Comparison of ENCODE assay signal across 8 cellular contexts in genomic region chr17:40314557-40314953, GRCh38. TPM values are rescaled to one million over a fixed set of nuclear protein-coding genes. Genes with fewer than 3 reads are reported as not detected.
DNase-seq lines count a peak whose midpoint lies in the region; ATAC-seq and TF ChIP-seq lines count a peak whose summit lies in the region.

No MANE protein-coding gene starts in this region.

- no peaks in the 10 kb centered on the region for H3K9me3 Mint-ChIP-seq in activated naive CD4-positive, alpha-beta T cell treated with anti-CD3 and anti-CD28 coated beads, Interleukin-2, amount 50 U/mL, for 24 hours

- H3K4me1 Mint-ChIP-seq in activated naive CD4-positive, alpha-beta T cell treated with anti-CD3 and anti-CD28 coated beads, Interleukin-2, amount 50 U/mL, for 24 hours, result peaks cover 57% of the 10 kb centered on the region

- no peaks in the 10 kb centered on the region for H3K27me3 ChIP-seq in heart left ventricle

- no peaks in the 10 kb centered on the region for H3K27me3 Mint-ChIP-seq in activated naive CD4-positive, alpha-beta T cell treated with anti-CD3 and anti-CD28 coated beads, Interleukin-2, amount 50 U/mL, for 24 hours

- ATAC-seq in heart left ventricle (peak in 3 of 4 donors; percentile 9 to 26 (median 17)), GM21529 (IDR thresholded peaks at IDR 0.05; ENCODE audit: unreplicated experiment) (no peak), GM21423 (IDR thresholded peaks at IDR 0.05; ENCODE audit: unreplicated experiment) (no peak)

- no peak for TF ChIP-seq POLR2A in heart left ventricle (IDR thresholded peaks at IDR 0.05)

- 29 to 36% (median 34%) methylated on average over 2 to 3 of the region's 3 CpGs; no CpG with 5 or more reads in 1 of the 4 donors for WGBS in heart left ventricle, 4 donors

- intact Hi-C loops in heart left ventricle (cut with DNase I), result loop anchor here in 1 of 10 donors (10.0 kb wide), 1 partner anchor 650 kb away; the partner anchor contains the start of genes PNMT and TCAP

- no peaks in the 10 kb centered on the region for H3K36me3 Mint-ChIP-seq in activated naive CD4-positive, alpha-beta T cell treated with anti-CD3 and anti-CD28 coated beads, Interleukin-2, amount 50 U/mL, for 24 hours

- H3K4me1 ChIP-seq in heart left ventricle, result peaks cover 27 to 96% (median 84%) of the 10 kb centered on the region in 12 donors

- DNase-seq in AG08396 (ENCODE audit: low spot score) (peak; percentile 82), SW 1271 (lab: John Stamatoyannopoulos, UW) (peak; percentile 88 to 92), heart left ventricle (peak; percentile 85 to 95 (median 91))
- DNase-seq in Jurkat, Clone E6-1 (ENCODE audit: low read depth, low spot score), result peak; percentile 63
- peak; percentile 69 to 81 (median 80) for DNase-seq in stimulated activated CD4-positive, alpha-beta T cell treated with anti-CD3 and anti-CD28 coated beads, Interleukin-12 subunit alpha, Interleukin-12 subunit beta, amount 100 ng/mL, for 48 hours (ENCODE audit: low read depth in 2 of 3, low spot score in 1 of 3)

- H3K27ac ChIP-seq in heart left ventricle, result peak overlapping the region in 11 of 12 donors; percentile 40 to 99 (median 91)

- peak overlapping the region; percentile 25 for H3K27ac Mint-ChIP-seq in activated naive CD4-positive, alpha-beta T cell treated with anti-CD3 and anti-CD28 coated beads, Interleukin-2, amount 50 U/mL, for 24 hours

- no peak overlapping the region for H3K4me3 ChIP-seq in Jurkat, Clone E6-1 (ENCODE audit: low read length)
- H3K4me3 ChIP-seq in heart left ventricle, result no peak overlapping the region

- no peaks in the 10 kb centered on the region for H3K9me3 ChIP-seq in heart left ventricle

- no peaks in the 10 kb centered on the region for H3K36me3 ChIP-seq in heart left ventricle

- H3K4me3 Mint-ChIP-seq in activated naive CD4-positive, alpha-beta T cell treated with anti-CD3 and anti-CD28 coated beads, Interleukin-2, amount 50 U/mL, for 24 hours, result peak overlapping the region; percentile 6

- no peak for TF ChIP-seq CTCF in heart left ventricle (IDR thresholded peaks at IDR 0.05)

RNA-seq across cellular contexts. Expression of gene RARA, which starts 5.6 kb away (rescaled TPM):
- 11.8 TPM for polyA plus RNA-seq in Jurkat, Clone E6-1 (2012; ENCODE audit: insufficient read depth, insufficient read length)
- total RNA-seq in heart left ventricle, result 10 to 100 TPM; 14.1 to 41.4 (median 19.4) TPM
- polyA plus RNA-seq in heart left ventricle, result 10 to 100 TPM; 15.5 to 22.0 TPM

RNA-seq across cellular contexts. Expression of gene CDC6, which starts 26.9 kb away (rescaled TPM):
- polyA plus RNA-seq in Jurkat, Clone E6-1 (2012; ENCODE audit: insufficient read depth, insufficient read length), result 105 TPM
- 1 to 10 TPM in 2 of 9 donors, under 1 TPM in 7; 0.07 to 9.8 (median 0.69) TPM for total RNA-seq in heart left ventricle
- 1 to 10 TPM in 1 of 2 donors, under 1 TPM in 1; 0.34 to 2.8 TPM for polyA plus RNA-seq in heart left ventricle

RNA-seq across cellular contexts. Expression of gene GJD3, which starts 50.0 kb away (rescaled TPM):
- polyA plus RNA-seq in Jurkat, Clone E6-1 (2012; ENCODE audit: insufficient read depth, insufficient read length), result not detected
- total RNA-seq in heart left ventricle, result 1 to 10 TPM; 1.2 to 8.7 (median 2.2) TPM
- under 1 TPM; 0.30 to 0.35 TPM for polyA plus RNA-seq in heart left ventricle

Comparison
In these comparisons a context has a peak if more than half of its experiments do, and no peak if none do; other contexts are left out.
1. ATAC-seq: peak in heart left ventricle (3 of 4); none in GM21529 (single experiment) and GM21423 (single experiment).
2. Peak in every context shown above with its lines, with median percentiles within 50 percentile points of each other: DNase-seq.